ENCODE assay signal across 8 cellular contexts in genomic region chr2:12931211-12931844, GRCh38.
DNase-seq lines count a peak whose midpoint lies in the region; ATAC-seq, FAIRE-seq and TF ChIP-seq lines count a peak whose summit lies in the region.

No MANE protein-coding gene starts in this region.

- DNase-seq in NCI-H1092 treated with DMSO at 0.1 percent for 48 hours (lab: John Stamatoyannopoulos, UW) (peak; percentile 49), NCI-H1092 (lab: John Stamatoyannopoulos, UW) (no peak), H1 (ENCODE audit: low read depth in 1 of 2, low spot score in 2 of 2) (no peak), mesendoderm (peak; percentile 53)

- H3K4ac ChIP-seq in H1 (replicated peaks; ENCODE audit: insufficient read length, low read depth, low read length) (no peak overlapping the region), mesendoderm (ENCODE audit: low read depth, low read length) (no peak overlapping the region)

- no peak overlapping the region for H2AK5ac ChIP-seq in H1 (ENCODE audit: low read depth, low read length)
- H2AK5ac ChIP-seq in mesendoderm (ENCODE audit: low read length): no peak overlapping the region

- H3K79me2 ChIP-seq in OCI-LY3 (ENCODE audit: low read length) (no peaks in the 10 kb centered on the region), H1 (ENCODE audit: control insufficient read depth in 1 of 2, insufficient read depth in 2 of 2, low read length in 2 of 2) (no peaks in the 10 kb centered on the region), mesendoderm (ENCODE audit: control insufficient read depth, insufficient read depth, low read length) (no peaks in the 10 kb centered on the region)

- H2BK12ac ChIP-seq in H1 (ENCODE audit: low read depth, low read length): no peak overlapping the region

- H3K36me3 ChIP-seq in OCI-LY3 (replicated peaks; ENCODE audit: low read depth, low read length): no peaks in the 10 kb centered on the region
- no peaks in the 10 kb centered on the region for H3K36me3 ChIP-seq in H1 (ENCODE audit: control insufficient read depth in 2 of 4, insufficient read depth in 4 of 4, low read length in 3 of 4)
- no peaks in the 10 kb centered on the region for H3K36me3 ChIP-seq in mesendoderm (ENCODE audit: control insufficient read depth, insufficient read depth, low read length)

- no peak overlapping the region for H4K8ac ChIP-seq in H1 (ENCODE audit: extremely low read depth, insufficient read depth, low read length)
- no peak overlapping the region for H4K8ac ChIP-seq in mesendoderm (ENCODE audit: low read depth, low read length)

- H3K27me3 ChIP-seq in OCI-LY3 (ENCODE audit: low read depth, low read length) (peaks cover 37% of the 10 kb centered on the region), H1 (replicated peaks in 1 of 4; ENCODE audit: control insufficient read depth in 3 of 4, extremely low read depth in 1 of 4, insufficient read depth in 3 of 4, low read length in 3 of 4) (no peaks in the 10 kb centered on the region), mesendoderm (ENCODE audit: insufficient read depth, low read length, poor library complexity) (no peaks in the 10 kb centered on the region)

- H2BK120ac ChIP-seq in H1 (replicated peaks; ENCODE audit: low read depth, low read length): no peak overlapping the region
- no peak overlapping the region for H2BK120ac ChIP-seq in mesendoderm (ENCODE audit: low read depth, low read length)

- no peak overlapping the region for H3K14ac ChIP-seq in H1 (ENCODE audit: insufficient read length)

- no peak for TF ChIP-seq EP300 in H1 (IDR thresholded peaks at IDR 0.05; ENCODE audit: borderline replicate concordance in 1 of 2, low read depth in 2 of 2, low read length in 2 of 2)

- POLR2A ChIA-PET in H1 (lab: Charles Lee; ENCODE audit: partially characterized antibody): no interaction called here

- no peak overlapping the region for H2BK15ac ChIP-seq in H1 (ENCODE audit: low read length)
- no peak overlapping the region for H2BK15ac ChIP-seq in mesendoderm (replicated peaks; ENCODE audit: low read depth)

- H3K23ac ChIP-seq in H1 (ENCODE audit: insufficient read length): no peak overlapping the region
- no peak overlapping the region for H3K23ac ChIP-seq in mesendoderm (ENCODE audit: low read length)

- no peak overlapping the region for H4K5ac ChIP-seq in H1 (ENCODE audit: insufficient read length, low read depth, low read length)
- no peak overlapping the region for H4K5ac ChIP-seq in mesendoderm (ENCODE audit: low read length)

- CTCF ChIA-PET in H1 (lab: Charles Lee; ENCODE audit: partially characterized antibody): interaction anchor here (0.6 to 3.4 kb wide), 54 partner anchors 9 to 1934 kb away, joined by 3 to 40 read pairs (median 4); partner anchors contain the start of gene TRIB2

- H3K4me3 ChIP-seq in OCI-LY3 (ENCODE audit: low read length): no peak overlapping the region
- H3K4me3 ChIP-seq in H1 (ENCODE audit: extremely low read depth in 1 of 4, insufficient read depth in 2 of 4, low read depth in 3 of 4, low read length in 4 of 4): no peak overlapping the region
- no peak overlapping the region for H3K4me3 ChIP-seq in mesendoderm (ENCODE audit: low read length)

- H2AFZ ChIP-seq in OCI-LY3 (ENCODE audit: low read depth, low read length): no peak overlapping the region
- no peak overlapping the region for H2AFZ ChIP-seq in H1 (ENCODE audit: low read length)

- FAIRE-seq in H1 (lab: Jason Lieb, UNC): peak; percentile 28

- H3K27ac ChIP-seq in OCI-LY3 (ENCODE audit: low read length) (no peak overlapping the region), H1 (ENCODE audit: low read depth, low read length) (no peak overlapping the region), mesendoderm (ENCODE audit: low read depth, low read length) (no peak overlapping the region)

- H3K4me1 ChIP-seq in OCI-LY3 (ENCODE audit: low read length) (no peaks in the 10 kb centered on the region), H1 (replicated peaks in 1 of 4; ENCODE audit: control insufficient read depth in 3 of 4, insufficient read depth in 4 of 4, low read length in 3 of 4) (peaks cover 3 to 11% (median 10%) of the 10 kb centered on the region in 4 experiments; a peak in 5 of 7 replicates), mesendoderm (ENCODE audit: control insufficient read depth, low read depth, low read length) (no peaks in the 10 kb centered on the region)

- no peak overlapping the region for H2BK5ac ChIP-seq in H1 (ENCODE audit: low read depth, low read length)
- no peak overlapping the region for H2BK5ac ChIP-seq in mesendoderm (ENCODE audit: low read length)

- ATAC-seq in HG03060 (IDR thresholded peaks at IDR 0.05; ENCODE audit: low read depth, unreplicated experiment) (peak; percentile 62), GM18907 (IDR thresholded peaks at IDR 0.05; ENCODE audit: unreplicated experiment) (no peak), HG03469 (IDR thresholded peaks at IDR 0.05; ENCODE audit: unreplicated experiment) (no peak)

- H3K4me2 ChIP-seq in OCI-LY3 (ENCODE audit: low read length) (no peak overlapping the region), H1 (ENCODE audit: insufficient read depth in 1 of 2, low read depth in 2 of 2, low read length in 2 of 2) (no peak overlapping the region), mesendoderm (ENCODE audit: low read length) (no peak overlapping the region)

- no peaks in the 10 kb centered on the region for H4K20me1 ChIP-seq in OCI-LY3 (ENCODE audit: insufficient read depth, low read length)
- no peaks in the 10 kb centered on the region for H4K20me1 ChIP-seq in H1 (replicated peaks in 1 of 2; ENCODE audit: control insufficient read depth in 1 of 2, insufficient read depth in 2 of 2, low read length in 2 of 2)

- TF ChIP-seq CTCF in OCI-LY3 (IDR thresholded peaks at IDR 0.05; ENCODE audit: low read depth, low read length) (peak; percentile 76), H1 (IDR thresholded peaks at IDR 0.05; ENCODE audit: control extremely low read depth in 1 of 3, insufficient read depth in 1 of 3, low read depth in 1 of 3, low read length in 3 of 3) (peak in 2 of 3 experiments; percentile 61 to 85; a peak in 3 of 4 replicates)

- H3K56ac ChIP-seq in H1 (replicated peaks; ENCODE audit: insufficient read length, low read depth, low read length): no peak overlapping the region
- no peak overlapping the region for H3K56ac ChIP-seq in mesendoderm (ENCODE audit: low read length)

- TF ChIP-seq RAD21 in H1 (IDR thresholded peaks at IDR 0.05 in 1 of 2, conservative IDR thresholded peaks at IDR 0.05 in 1 of 2; ENCODE audit: low read depth in 2 of 2, low read length in 2 of 2): peak; percentile 80 to 81

- H3K18ac ChIP-seq in H1 (ENCODE audit: extremely low read depth, low read length): no peak overlapping the region
- H3K18ac ChIP-seq in mesendoderm (ENCODE audit: low read length): no peak overlapping the region

- 44% methylated on average over 4 of the region's 4 CpGs; no CpG with 5 or more reads in 1 of the 2 experiments for WGBS in H1 (ENCODE audit: extremely low coverage in 1 of 2, insufficient coverage in 1 of 2, insufficient read length in 1 of 2, insufficient replicate concordance in 2 of 2, low coverage in 1 of 2, low lambda C conversion rate in 2 of 2, missing lambda C conversion rate in 1 of 2), 2 experiments
- no CpG with 5 or more reads among the region's 4 CpGs for WGBS in mesendoderm (ENCODE audit: extremely low coverage, insufficient coverage, low lambda C conversion rate)

- H3K9me3 ChIP-seq in OCI-LY3 (ENCODE audit: insufficient read depth, low read length) (no peaks in the 10 kb centered on the region), H1 (ENCODE audit: insufficient read depth in 2 of 2, low read depth in 1 of 2, low read length in 1 of 2) (peaks cover 0 to 6% of the 10 kb centered on the region in 2 experiments; a peak in 1 of 4 replicates)

- no peak overlapping the region for H4K91ac ChIP-seq in H1 (replicated peaks; ENCODE audit: insufficient read length, low read length)

- no peaks in the 10 kb centered on the region for H3K79me1 ChIP-seq in H1 (ENCODE audit: low read depth, low read length)
- H3K79me1 ChIP-seq in mesendoderm (ENCODE audit: low read length): no peaks in the 10 kb centered on the region

- H3K23me2 ChIP-seq in H1 (ENCODE audit: low read depth, low read length): no peaks in the 10 kb centered on the region

- no peak overlapping the region for H2BK20ac ChIP-seq in H1 (ENCODE audit: low read length)

- TF ChIP-seq POLR2A in H1 (IDR thresholded peaks at IDR 0.05; ENCODE audit: control extremely low read depth in 1 of 2, low read depth in 2 of 2, low read length in 2 of 2): no peak

- H3K9ac ChIP-seq in OCI-LY3 (ENCODE audit: low read length) (no peak overlapping the region), H1 (replicated peaks in 1 of 4; ENCODE audit: extremely low read depth in 1 of 4, low read depth in 3 of 4, low read length in 3 of 4) (no peak overlapping the region), mesendoderm (ENCODE audit: low read length) (no peak overlapping the region)

TF ChIP-seq in H1, 55 proteins besides CTCF, POLR2A, EP300 and RAD21 (continues in another document):
- TF ChIP-seq GABPA (IDR thresholded peaks at IDR 0.05; ENCODE audit: borderline replicate concordance, insufficient read depth, low read length) (no peak), SIN3A (conservative IDR thresholded peaks at IDR 0.05 in 1 of 2, IDR thresholded peaks at IDR 0.05 in 1 of 2; ENCODE audit: low read depth in 1 of 2, low read length in 2 of 2) (no peak), RNF2 (IDR thresholded peaks at IDR 0.05; ENCODE audit: borderline replicate concordance, low read depth, low read length, missing control alignments, poor library complexity, severe bottlenecking) (no peak), E2F6 (IDR thresholded peaks at IDR 0.05) (no peak), SAP30 (IDR thresholded peaks at IDR 0.05; ENCODE audit: insufficient read depth, insufficient replicate concordance, low read length) (no peak), KDM5A (IDR thresholded peaks at IDR 0.05; ENCODE audit: low read length) (no peak), YY1 (IDR thresholded peaks at IDR 0.05; ENCODE audit: low read depth, low read length) (no peak), TCF12 (IDR thresholded peaks at IDR 0.05; ENCODE audit: low read depth, low read length) (no peak)

Comparison
In these comparisons a context has a peak if more than half of its experiments do, and no peak if none do; other contexts are left out.
1. DNase-seq: peak in NCI-H1092 treated with DMSO at 0.1 percent for 48 hours (single experiment) and mesendoderm (single experiment); none in NCI-H1092 (single experiment) and H1 (0 of 2).